11 cellular contexts compared by ENCODE assay signal in genomic region chr12:101471878-101472277, GRCh38. TPM values are rescaled to one million over a fixed set of nuclear protein-coding genes. Genes with fewer than 3 reads are reported as not detected.
"Had no signal": no experiment of that assay in that cellular context is flagged by ENCODE, and none has a peak within 500 bp of the region (broad histone marks: within the 10 kb centered on the region; RNA-seq: fewer than 3 reads in every experiment).

No MANE protein-coding gene starts in this region.

RNA-seq across cellular contexts. Expression of gene SPIC, which starts 3.3 kb away (rescaled TPM):
- total RNA-seq: OCI-LY7, PC-3, PC-9, Peyer's patch, Right ventricle myocardium inferior, Right ventricle myocardium superior, RPMI7951, SJCRH30, SJSA1, SK-MEL-5 had no signal
- polyA plus RNA-seq: SK-N-SH had no signal
